ENCODE assay signal across 8 cellular contexts in the genomic region with DNA sequence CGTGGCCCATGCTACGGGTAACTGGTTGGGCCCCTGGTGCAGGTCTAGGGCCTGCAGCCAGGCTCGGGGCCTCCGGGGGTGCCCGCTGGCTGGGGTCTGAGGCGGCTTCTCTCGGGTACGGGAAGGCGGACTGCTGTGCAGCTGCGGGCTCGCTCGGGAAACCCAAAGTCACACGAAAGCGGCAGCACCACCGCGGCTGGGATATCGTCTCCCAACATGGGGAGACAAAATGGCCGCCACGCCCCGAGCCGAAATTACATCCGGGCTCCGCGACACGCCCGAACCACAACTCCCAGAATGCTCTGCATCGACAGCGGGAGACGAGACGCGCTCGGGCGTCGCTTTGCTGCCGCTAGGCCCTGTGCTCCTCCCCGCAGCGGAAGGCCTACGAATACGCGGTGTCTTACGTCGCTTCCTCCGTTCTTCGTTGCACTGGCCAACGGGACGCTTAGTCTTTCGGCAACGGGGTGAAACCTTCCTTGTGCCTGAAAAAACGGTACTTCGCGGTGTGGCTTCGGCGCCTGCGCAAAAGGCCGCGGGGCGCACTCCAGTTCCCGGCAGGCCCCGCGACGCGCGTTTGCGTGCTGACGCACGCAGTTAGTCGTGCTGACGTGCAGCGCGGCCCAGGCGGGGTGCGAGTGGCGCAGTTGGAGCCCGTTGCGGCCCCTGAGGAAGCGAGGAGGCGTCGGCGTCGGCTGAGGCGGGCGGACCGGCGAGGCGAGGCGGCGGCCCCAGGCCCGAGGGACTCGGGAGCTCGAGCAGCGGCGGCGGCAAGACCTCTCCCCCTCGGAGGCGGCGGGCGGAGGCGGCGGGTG. TPM values are rescaled to one million over a fixed set of nuclear protein-coding genes. Genes with fewer than 3 reads are reported as not detected.
DNase-seq lines count a peak whose midpoint lies in the region; ATAC-seq and TF ChIP-seq lines count a peak whose summit lies in the region.

A gene (plus strand): TSS at position 604 of the 815 bp plus-strand sequence. CDS start 3,727 bp downstream, outside the sequence.

- WGBS in gastroesophageal sphincter (ENCODE audit: low coverage in 1 of 2), 2 donors, result no CpG with 5 or more reads among the region's 99 CpGs

- H3K36me3 Mint-ChIP-seq in activated naive CD4-positive, alpha-beta T cell treated with anti-CD3 and anti-CD28 coated beads, Interleukin-2, amount 10 ng/mL, durations not matched to agents 7 days and 5 days, result peaks cover 50% of the 10 kb centered on the region

- peak within 1 kb of the TSS; percentile 99 for H3K27ac Mint-ChIP-seq in activated naive CD4-positive, alpha-beta T cell treated with anti-CD3 and anti-CD28 coated beads, Interleukin-2, amount 10 ng/mL, durations not matched to agents 7 days and 5 days

- peak within 1 kb of the TSS; percentile 92 for H3K4me3 Mint-ChIP-seq in activated naive CD4-positive, alpha-beta T cell treated with anti-CD3 and anti-CD28 coated beads, Interleukin-2, amount 10 ng/mL, durations not matched to agents 7 days and 5 days

- DNase-seq in NCI-H1048 (lab: John Stamatoyannopoulos, UW), result peak; percentile 40
- DNase-seq in SK-N-MC (ENCODE audit: low read depth, low spot score), result peak; percentile 86
- DNase-seq in activated naive CD4-positive, alpha-beta T cell treated with anti-CD3 and anti-CD28 coated beads, Interleukin-2, amount 10 ng/mL, durations not matched to agents 7 days and 5 days, result peak; percentile 97

- H3K4me1 ChIP-seq in gastroesophageal sphincter (peaks cover 0 to 48% (median 23%) of the 10 kb centered on the region in 3 donors), neutrophil (ENCODE audit: control insufficient read depth in 1 of 2, insufficient read depth in 1 of 2, low read depth in 1 of 2, low read length in 1 of 2) (peaks cover 35 to 37% of the 10 kb centered on the region in 2 experiments)

- peaks cover 61% of the 10 kb centered on the region for H3K4me1 Mint-ChIP-seq in activated naive CD4-positive, alpha-beta T cell treated with anti-CD3 and anti-CD28 coated beads, Interleukin-2, amount 10 ng/mL, durations not matched to agents 7 days and 5 days

- peak; percentile 85 for ATAC-seq in HG02588 (IDR thresholded peaks at IDR 0.05; ENCODE audit: unreplicated experiment)
- peak; percentile 98 for ATAC-seq in gastroesophageal sphincter

- peak within 1 kb of the TSS; percentile 99 for H3K27ac ChIP-seq in SK-N-MC
- H3K27ac ChIP-seq in gastroesophageal sphincter, result peak within 1 kb of the TSS; percentile 94 to 100 (median 97)
- H3K27ac ChIP-seq in neutrophil, result peak within 1 kb of the TSS; percentile 94

- CTCF ChIA-PET in activated naive CD4-positive, alpha-beta T cell treated with anti-CD3 and anti-CD28 coated beads, Interleukin-2, amount 10 ng/mL, durations not matched to agents 7 days and 5 days (lab: Charles Lee), result interaction anchor here (0.6 kb wide), 1 partner anchor 28 kb away, joined by 3 read pairs; no protein-coding TSS in a partner anchor

- TF ChIP-seq POLR2A in gastroesophageal sphincter (IDR thresholded peaks at IDR 0.05), result peak; percentile 98

- no peak for TF ChIP-seq EP300 in gastroesophageal sphincter (IDR thresholded peaks at IDR 0.05)

- no peaks in the 10 kb centered on the region for H3K9me3 Mint-ChIP-seq in activated naive CD4-positive, alpha-beta T cell treated with anti-CD3 and anti-CD28 coated beads, Interleukin-2, amount 10 ng/mL, durations not matched to agents 7 days and 5 days

- H3K27me3 ChIP-seq in gastroesophageal sphincter (no peaks in the 10 kb centered on the region), neutrophil (no peaks in the 10 kb centered on the region)

- H3K4me3 ChIP-seq in GM08714 (ENCODE audit: low read length), result peak within 1 kb of the TSS; percentile 98
- peak within 1 kb of the TSS; percentile 96 for H3K4me3 ChIP-seq in SK-N-MC
- peak within 1 kb of the TSS; percentile 62 to 89 for H3K4me3 ChIP-seq in gastroesophageal sphincter
- peak within 1 kb of the TSS; percentile 90 to 98 for H3K4me3 ChIP-seq in neutrophil (ENCODE audit: low read depth in 1 of 2, low read length in 1 of 2)

- H3K36me3 ChIP-seq in SK-N-MC (ENCODE audit: insufficient read depth, low read length) (peaks cover 38% of the 10 kb centered on the region), gastroesophageal sphincter (peaks cover 0 to 10% of the 10 kb centered on the region in 2 donors), neutrophil (peaks cover under 1% of the 10 kb centered on the region)

- no peaks in the 10 kb centered on the region for H3K9me3 ChIP-seq in SK-N-MC (ENCODE audit: low read depth, low read length)
- H3K9me3 ChIP-seq in gastroesophageal sphincter, result no peaks in the 10 kb centered on the region
- H3K9me3 ChIP-seq in neutrophil, result no peaks in the 10 kb centered on the region

- peak within 1 kb of the TSS; percentile 94 for H3K9ac ChIP-seq in SK-N-MC (ENCODE audit: insufficient read length)

- peaks cover 5% of the 10 kb centered on the region for H3K27me3 Mint-ChIP-seq in activated naive CD4-positive, alpha-beta T cell treated with anti-CD3 and anti-CD28 coated beads, Interleukin-2, amount 10 ng/mL, durations not matched to agents 7 days and 5 days

- TF ChIP-seq CTCF in gastroesophageal sphincter (IDR thresholded peaks at IDR 0.05), result peak in 1 of 4 experiments; percentile 17
- TF ChIP-seq CTCF in neutrophil (IDR thresholded peaks at IDR 0.05), result no peak
- TF ChIP-seq CTCF in subcutaneous adipose tissue (IDR thresholded peaks at IDR 0.05; ENCODE audit: low read depth), result no peak

RNA-seq across cellular contexts. Expression of the gene that starts here (rescaled TPM):
- total RNA-seq in gastroesophageal sphincter, result 100 to 1,000 TPM in 3 of 4 donors, 10 to 100 TPM in 1; 73.9 to 398 (median 255) TPM
- 100 to 1,000 TPM; 245 to 552 (median 404) TPM for total RNA-seq in subcutaneous adipose tissue

Comparison
In these comparisons a context has a peak if more than half of its experiments do, and no peak if none do; other contexts are left out.
1. Peak in every context shown above with its lines: DNase-seq, ATAC-seq, H3K4me3 ChIP-seq and H3K27ac ChIP-seq.
2. DNase-seq: peak in every context shown above with its lines; median percentile 97 in activated naive CD4-positive, alpha-beta T cell treated with anti-CD3 and anti-CD28 coated beads, Interleukin-2, amount 10 ng/mL, durations not matched to agents 7 days and 5 days; 86 in SK-N-MC; 40 in NCI-H1048.